8 cellular contexts compared by ENCODE assay signal in the genomic region with DNA sequence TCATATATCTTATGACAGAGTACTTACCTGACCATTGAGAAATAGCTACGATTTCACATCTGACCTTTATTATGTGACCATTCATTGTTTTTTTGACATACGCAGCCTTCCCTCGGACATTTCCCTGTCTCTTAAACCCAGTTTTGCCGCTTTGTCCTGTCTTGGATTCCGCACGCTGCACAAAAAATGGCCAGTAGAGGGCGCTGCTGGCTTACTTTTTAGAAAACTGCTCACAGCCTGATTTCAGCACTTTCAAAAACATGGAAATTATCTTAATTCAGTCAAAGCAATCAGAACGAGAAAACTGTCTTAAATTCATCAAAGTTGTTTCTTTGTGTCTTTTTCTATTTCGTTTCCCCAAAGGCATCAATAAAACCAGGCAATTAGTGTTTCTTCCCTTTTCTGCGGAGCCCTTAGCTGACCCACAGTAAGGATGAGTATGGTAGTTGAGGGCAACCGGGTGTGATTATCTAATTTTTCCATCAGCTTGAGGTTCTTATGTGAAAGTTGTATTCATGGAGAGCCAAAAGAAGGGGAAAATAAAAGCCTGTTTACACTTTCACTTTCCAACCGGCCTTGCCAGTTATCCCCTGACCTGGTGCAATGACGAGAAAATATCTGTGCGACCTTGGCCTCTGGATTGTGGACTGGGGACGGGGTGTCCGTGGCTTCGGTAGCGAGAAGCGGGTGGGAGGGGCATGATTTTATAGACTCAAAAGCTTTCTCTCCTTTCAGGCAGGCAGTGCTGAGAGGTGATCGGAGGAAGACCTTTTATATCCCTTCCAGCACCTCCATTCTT.
DNase-seq lines count a peak whose midpoint lies in the region; ATAC-seq, FAIRE-seq and TF ChIP-seq lines count a peak whose summit lies in the region.

No MANE protein-coding gene starts in this region.

- CTCF ChIA-PET in Caco-2 (lab: Charles Lee) = no interaction called here

- POLR2A ChIA-PET in Caco-2 (lab: Charles Lee) = no interaction called here

- ATAC-seq in GM21360 (IDR thresholded peaks at IDR 0.05; ENCODE audit: unreplicated experiment) (peak; percentile 83), Right ventricle myocardium superior (ENCODE audit: poor library complexity) (peak; percentile 92)

- no peaks in the 10 kb centered on the region for H3K9me3 ChIP-seq in Caco-2
- H3K9me3 ChIP-seq in MM.1S (replicated peaks; ENCODE audit: insufficient read depth, low read length) = no peaks in the 10 kb centered on the region

- H3K9me3 Mint-ChIP-seq in Caco-2 (ENCODE audit: unreplicated experiment) (no peaks in the 10 kb centered on the region), progenitor cell of endocrine pancreas (ENCODE audit: low read depth) (no peaks in the 10 kb centered on the region)

- H3K4me1 Mint-ChIP-seq in Caco-2 (ENCODE audit: low read depth, unreplicated experiment) (no peaks in the 10 kb centered on the region), progenitor cell of endocrine pancreas (ENCODE audit: low read depth) (no peaks in the 10 kb centered on the region)

- peak overlapping the region; percentile 19; the same call in 1 of the 2 replicates for H3K9ac ChIP-seq in MM.1S (ENCODE audit: low read length)

- H3K27me3 Mint-ChIP-seq in Caco-2 (ENCODE audit: insufficient read depth, unreplicated experiment) (no peaks in the 10 kb centered on the region), progenitor cell of endocrine pancreas (peaks cover 40% of the 10 kb centered on the region)

- H3K4me2 ChIP-seq in MM.1S (ENCODE audit: low read depth, low read length) = peak overlapping the region; percentile 61

- H3K27ac ChIP-seq in MM.1S (ENCODE audit: low read length) = no peak overlapping the region

- intact Hi-C loops in Caco-2 (cut with micrococcal nuclease; ENCODE audit: unreplicated experiment) (loop anchor here (1.0 to 5.0 kb wide), 6 partner anchors 76 to 1149 kb away; no protein-coding TSS in a partner anchor), Right ventricle myocardium superior (cut with DNase I) (loop anchor here (5.0 to 10.0 kb wide), 3 partner anchors 98 to 1148 kb away; no protein-coding TSS in a partner anchor)

- H2AFZ ChIP-seq in MM.1S (ENCODE audit: low read length) = 0 out of 2 replicates have a peak overlapping the region, but pooled peaks have one; percentile 49

- H3K27me3 ChIP-seq in Caco-2 (replicated peaks; ENCODE audit: control insufficient read depth, insufficient read depth, low read length) = no peaks in the 10 kb centered on the region
- H3K27me3 ChIP-seq in MM.1S (replicated peaks; ENCODE audit: insufficient read depth, low read length) = no peaks in the 10 kb centered on the region; the same call in 1 of the 2 replicates

- H3K36me3 ChIP-seq in Caco-2 (ENCODE audit: control insufficient read depth, insufficient read depth, low read length) = no peaks in the 10 kb centered on the region
- no peaks in the 10 kb centered on the region for H3K36me3 ChIP-seq in MM.1S (replicated peaks; ENCODE audit: insufficient read depth, low read length)

- H3K79me2 ChIP-seq in MM.1S (ENCODE audit: low read length) = no peaks in the 10 kb centered on the region

- H4K20me1 ChIP-seq in MM.1S (ENCODE audit: insufficient read depth, low read length) = no peaks in the 10 kb centered on the region

- H3K4me3 ChIP-seq in Caco-2 (ENCODE audit: low read depth, low read length) = no peak overlapping the region
- peak overlapping the region; percentile 49 for H3K4me3 ChIP-seq in MM.1S (ENCODE audit: low read length)

- H3K9me2 ChIP-seq in MM.1S (replicated peaks; ENCODE audit: insufficient read depth, low read length) = no peaks in the 10 kb centered on the region

- peak; percentile 61 to 77 for DNase-seq in Caco-2
- peak; percentile 74 for DNase-seq in MM.1S
- peak; percentile 71 for DNase-seq in SK-N-DZ (ENCODE audit: low spot score)
- DNase-seq in activated naive CD8-positive, alpha-beta T cell treated with anti-CD3 and anti-CD28 coated beads, Interleukin-2, amount 50 U/mL, for 16 hours (ENCODE audit: low read depth, low spot score) = peak; percentile 29
- peak; percentile 87 for DNase-seq in Right ventricle myocardium superior
- DNase-seq in progenitor cell of endocrine pancreas (ENCODE audit: low spot score, unreplicated experiment) = peak; percentile 80
- peak; percentile 74 for DNase-seq in urothelium cell line (ENCODE audit: low spot score)

- H3K4me3 Mint-ChIP-seq in Caco-2 (ENCODE audit: unreplicated experiment) (no peak overlapping the region), progenitor cell of endocrine pancreas (ENCODE audit: low read depth) (no peak overlapping the region)

- TF ChIP-seq CTCF in Caco-2 (IDR thresholded peaks at IDR 0.05; ENCODE audit: insufficient read depth in 1 of 2, low read depth in 1 of 2, low read length in 1 of 2, severe bottlenecking in 1 of 2, unreplicated experiment in 1 of 2) (peak; percentile 87 to 88), MM.1S (IDR thresholded peaks at IDR 0.05; ENCODE audit: low read length) (peak; percentile 94), progenitor cell of endocrine pancreas (IDR thresholded peaks at IDR 0.05; ENCODE audit: unreplicated experiment) (peak; percentile 91)

- peak; percentile 87 for FAIRE-seq in urothelium cell line (lab: Jason Lieb, UNC)

- H3F3A ChIP-seq in MM.1S (ENCODE audit: insufficient read depth, low read length) = no peaks in the 10 kb centered on the region

- H3K36me3 Mint-ChIP-seq in Caco-2 (ENCODE audit: insufficient read depth, unreplicated experiment) (no peaks in the 10 kb centered on the region), progenitor cell of endocrine pancreas (ENCODE audit: insufficient read depth) (no peaks in the 10 kb centered on the region)

- no peaks in the 10 kb centered on the region for H3K4me1 ChIP-seq in Caco-2
- no peaks in the 10 kb centered on the region for H3K4me1 ChIP-seq in MM.1S (ENCODE audit: low read length)

- H3K27ac Mint-ChIP-seq in Caco-2 (ENCODE audit: unreplicated experiment) (no peak overlapping the region), progenitor cell of endocrine pancreas (no peak overlapping the region)

- no TSS peak for BruUV-seq in Caco-2 (replicated peaks; lab: Mats Ljungman, UMichigan)

Comparison
In these comparisons a context has a peak if more than half of its experiments do, and no peak if none do; other contexts are left out.
1. DNase-seq: peak in every context shown above with its lines; median percentile 87 in Right ventricle myocardium superior; 80 in progenitor cell of endocrine pancreas; 74 in MM.1S; 74 in urothelium cell line; 71 in SK-N-DZ; 69 in Caco-2; 29 in activated naive CD8-positive, alpha-beta T cell treated with anti-CD3 and anti-CD28 coated beads, Interleukin-2, amount 50 U/mL, for 16 hours.